Comparison of ENCODE assay signal across 1 cellular context in genomic region chr4:155688211-155688610, GRCh38.
TF ChIP-seq lines count a peak whose summit lies in the region.

No MANE protein-coding gene starts in this region.

TF ChIP-seq in GM12878, 131 proteins besides CTCF, POLR2A, EP300 and RAD21:
- TF ChIP-seq ATF7 (IDR thresholded peaks at IDR 0.05; ENCODE audit: low read depth): peak; percentile 66
- no peak for TF ChIP-seq HDGF (IDR thresholded peaks at IDR 0.05)
